7 cellular contexts compared by ENCODE assay signal in the genomic region with DNA sequence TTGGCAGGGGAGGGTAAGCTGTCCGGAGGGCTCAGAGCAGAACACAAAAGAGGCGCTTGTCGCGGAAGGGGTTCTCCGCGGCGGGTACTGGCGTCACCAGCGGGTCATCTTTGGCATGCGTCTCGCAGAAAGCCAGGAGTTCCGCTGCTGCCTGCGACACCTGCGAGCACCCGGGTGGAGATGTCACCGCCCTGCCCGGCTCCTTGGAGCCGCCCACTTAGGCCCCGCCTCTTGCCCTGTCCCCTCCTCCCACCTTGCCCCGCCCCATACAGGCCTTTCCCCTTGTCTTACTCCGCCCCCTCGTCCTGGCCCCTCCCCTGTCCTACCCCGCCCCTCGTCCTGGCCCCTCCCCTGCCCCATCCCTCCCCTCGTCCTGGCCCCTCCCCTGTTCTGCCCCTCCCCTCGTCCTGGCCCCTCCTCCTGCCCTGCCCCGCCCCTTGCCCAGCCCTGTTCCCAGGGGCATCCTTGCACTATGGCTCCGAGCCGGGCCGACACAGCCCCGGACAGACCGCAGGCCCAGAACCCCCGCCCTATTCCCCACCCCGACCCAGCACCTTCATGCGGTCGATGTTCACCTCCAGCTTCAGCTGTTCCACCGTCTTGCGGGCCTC. TPM values are rescaled to one million over a fixed set of nuclear protein-coding genes. Genes with fewer than 3 reads are reported as not detected.
DNase-seq lines count a peak whose midpoint lies in the region; ATAC-seq and TF ChIP-seq lines count a peak whose summit lies in the region.

No MANE protein-coding gene starts in this region.

- H3K36me3 ChIP-seq in Peyer's patch, result no peaks in the 10 kb centered on the region
- H3K36me3 ChIP-seq in neutrophil, result no peaks in the 10 kb centered on the region
- H3K36me3 ChIP-seq in subcutaneous abdominal adipose tissue (ENCODE audit: control insufficient read depth in 5 of 5, insufficient read depth in 5 of 5, low read length in 5 of 5), result no peaks in the 10 kb centered on the region

- H3K4me3 ChIP-seq in HL-60 (replicated peaks; ENCODE audit: insufficient read depth, low read length), result peak overlapping the region; percentile 8; the same call in 1 of the 2 replicates
- H3K4me3 ChIP-seq in Peyer's patch, result peak overlapping the region in 3 of 4 donors; percentile 34 to 42 (median 35)
- peak overlapping the region; percentile 29 to 41 for H3K4me3 ChIP-seq in foreskin fibroblast (ENCODE audit: low read depth in 1 of 2, low read length in 2 of 2)
- H3K4me3 ChIP-seq in neutrophil (ENCODE audit: low read depth in 1 of 2, low read length in 1 of 2), result peak overlapping the region; percentile 21 to 34
- peak overlapping the region; percentile 36 to 65 (median 55) for H3K4me3 ChIP-seq in subcutaneous abdominal adipose tissue (ENCODE audit: low read depth in 1 of 5, low read length in 5 of 5)

- TF ChIP-seq CTCF in HL-60 (IDR thresholded peaks at IDR 0.05; ENCODE audit: insufficient read depth, low read length), result no peak
- TF ChIP-seq CTCF in Peyer's patch (IDR thresholded peaks at IDR 0.05), result no peak
- no peak for TF ChIP-seq CTCF in foreskin fibroblast (IDR thresholded peaks at IDR 0.05; ENCODE audit: low read depth, low read length)
- TF ChIP-seq CTCF in neutrophil (IDR thresholded peaks at IDR 0.05), result no peak

- H3K9ac ChIP-seq in subcutaneous abdominal adipose tissue (ENCODE audit: low read length in 5 of 5), result peak overlapping the region in 1 of 5 donors; percentile 33

- no peaks in the 10 kb centered on the region for H3K9me3 ChIP-seq in Peyer's patch
- no peaks in the 10 kb centered on the region for H3K9me3 ChIP-seq in neutrophil
- H3K9me3 ChIP-seq in subcutaneous abdominal adipose tissue (ENCODE audit: control insufficient read depth in 5 of 5, low read length in 5 of 5), result no peaks in the 10 kb centered on the region

- DNase-seq in HL-60 (ENCODE audit: low read depth in 1 of 2, low spot score in 1 of 2) (peak; percentile 78 to 85), Peyer's patch (peak; percentile 93 to 97 (median 97)), foreskin fibroblast (peak; percentile 73 to 90)
- DNase-seq in activated effector memory CD4-positive, alpha-beta T cell treated with Interleukin-2 at 50 U/mL for 16 hours, result peak; percentile 89

- no peak overlapping the region for H3K27ac ChIP-seq in HL-60 (replicated peaks)
- H3K27ac ChIP-seq in Peyer's patch, result no peak overlapping the region
- no peak overlapping the region for H3K27ac ChIP-seq in neutrophil
- H3K27ac ChIP-seq in subcutaneous abdominal adipose tissue (ENCODE audit: low read depth, low read length), result no peak overlapping the region

- peaks cover 53% of the 10 kb centered on the region for H3K27me3 ChIP-seq in HL-60 (ENCODE audit: insufficient read depth, poor library complexity, severe bottlenecking)
- H3K27me3 ChIP-seq in Peyer's patch, result peaks cover 0 to 10% of the 10 kb centered on the region in 2 donors
- peaks cover 87% of the 10 kb centered on the region for H3K27me3 ChIP-seq in neutrophil
- peaks cover 3 to 35% (median 19%) of the 10 kb centered on the region in 5 donors for H3K27me3 ChIP-seq in subcutaneous abdominal adipose tissue (ENCODE audit: control insufficient read depth in 5 of 5, insufficient read depth in 4 of 5, low read length in 5 of 5)

- H3K4me1 ChIP-seq in Peyer's patch, result peaks cover 4 to 35% (median 26%) of the 10 kb centered on the region in 4 donors
- H3K4me1 ChIP-seq in neutrophil (ENCODE audit: control insufficient read depth in 1 of 2, insufficient read depth in 1 of 2, low read depth in 1 of 2, low read length in 1 of 2), result peaks cover 19 to 26% of the 10 kb centered on the region in 2 experiments
- peaks cover 12 to 47% (median 45%) of the 10 kb centered on the region in 5 donors for H3K4me1 ChIP-seq in subcutaneous abdominal adipose tissue (ENCODE audit: control insufficient read depth in 5 of 5, insufficient read depth in 5 of 5, low read length in 5 of 5)

- ATAC-seq in GM18502 (IDR thresholded peaks at IDR 0.05; ENCODE audit: poor library complexity, unreplicated experiment), result peak; percentile 41

- TF ChIP-seq POLR2A in Peyer's patch (IDR thresholded peaks at IDR 0.05), result no peak

RNA-seq across cellular contexts. Expression of a gene that starts 1.9 kb away (rescaled TPM):
- total RNA-seq in Peyer's patch, result not detected

RNA-seq across cellular contexts. Expression of a gene that starts 9.3 kb away (rescaled TPM):
- total RNA-seq in Peyer's patch, result 1 to 10 TPM in 2 of 4 donors, not detected in 2; 3.4 to 5.8 TPM

RNA-seq across cellular contexts. Expression of a gene that starts 26.8 kb away (rescaled TPM):
- 1 to 10 TPM in 2 of 4 donors, under 1 TPM in 2; 0.53 to 2.3 (median 1.4) TPM for total RNA-seq in Peyer's patch

RNA-seq across cellular contexts. Expression of a gene that starts 33.0 kb away (rescaled TPM):
- 100 to 1,000 TPM; 134 to 282 (median 237) TPM for total RNA-seq in Peyer's patch
